ENCODE assay signal across 8 cellular contexts in genomic region chr3:184229424-184230080, GRCh38. TPM values are rescaled to one million over a fixed set of nuclear protein-coding genes. Genes with fewer than 3 reads are reported as not detected.
A peak's percentile ranks its signal among the peaks of the same experiment; 100 is the strongest.
DNase-seq lines count a peak whose midpoint lies in the region; ATAC-seq, FAIRE-seq and TF ChIP-seq lines count a peak whose summit lies in the region.

TSS of gene VWA5B2 (plus strand) at chr3:184229585. CDS start at chr3:184230529, 944 bp downstream.

- H2AFZ ChIP-seq in DND-41 (ENCODE audit: low read depth, low read length) (peak within 1 kb of the TSS; percentile 74), GM23338 (peak within 1 kb of the TSS; percentile 91)

- no peak for FAIRE-seq in small intestine (lab: Jason Lieb, UNC)

- H3K27ac ChIP-seq in DND-41 (ENCODE audit: low read length) (no peak within 1 kb of the TSS), GM23338 (ENCODE audit: low read depth) (no peak within 1 kb of the TSS), small intestine (ENCODE audit: low read depth in 1 of 2, low read length in 1 of 2) (no peak within 1 kb of the TSS)

- no peaks in the 10 kb centered on the region for H3K9me2 ChIP-seq in GM23338 (ENCODE audit: insufficient read depth)

- DNase-seq in DND-41 (peak; percentile 79), GM23338 (ENCODE audit: low spot score) (peak; percentile 83), NAMALWA (ENCODE audit: low spot score) (peak; percentile 85), T-helper 1 cell (peak; percentile 40 to 72 (median 59)), anterior cingulate cortex (lab: John Stamatoyannopoulos, UW) (peak in 39 of 58 donors; percentile 11 to 83 (median 41)), small intestine (peak; percentile 15), globus pallidus (ENCODE audit: low spot score) (no peak)

- H3K27ac Mint-ChIP-seq in GM23338, result no peak within 1 kb of the TSS

- no peaks in the 10 kb centered on the region for H3K79me2 ChIP-seq in DND-41 (ENCODE audit: insufficient read depth, low read length)
- no peaks in the 10 kb centered on the region for H3K79me2 ChIP-seq in GM23338 (replicated peaks; ENCODE audit: insufficient read depth)

- TF ChIP-seq CTCF in DND-41 (IDR thresholded peaks at IDR 0.05; ENCODE audit: borderline replicate concordance, extremely low read depth, low read length, poor library complexity, severe bottlenecking), result peak; percentile 37
- no peak for TF ChIP-seq CTCF in GM23338 (conservative IDR thresholded peaks at IDR 0.05; ENCODE audit: low read depth in 2 of 2)

- H3K4me1 ChIP-seq in DND-41 (ENCODE audit: insufficient read depth, low read length) (peaks cover 18% of the 10 kb centered on the region), GM23338 (ENCODE audit: insufficient read depth) (no peaks in the 10 kb centered on the region), small intestine (ENCODE audit: control insufficient read depth in 2 of 2, insufficient read depth in 1 of 2, low read depth in 1 of 2, low read length in 1 of 2) (no peaks in the 10 kb centered on the region)

- no peaks in the 10 kb centered on the region; the same call in 2 of the 3 replicates for H3K9me3 Mint-ChIP-seq in GM23338

- no peaks in the 10 kb centered on the region for H3K9me3 ChIP-seq in DND-41 (ENCODE audit: insufficient read depth, low read length, severe bottlenecking)
- peaks cover 2% of the 10 kb centered on the region for H3K9me3 ChIP-seq in iPS-18c (ENCODE audit: control insufficient read depth, insufficient read depth, low read length)
- H3K9me3 ChIP-seq in small intestine (ENCODE audit: control insufficient read depth, low read depth), result no peaks in the 10 kb centered on the region

- H4K20me1 ChIP-seq in DND-41 (ENCODE audit: insufficient read depth, low read length), result peaks cover 8% of the 10 kb centered on the region; the same call in 1 of the 2 replicates
- 0 out of 2 replicates have a peak, but pooled peaks cover 6% of the 10 kb centered on the region for H4K20me1 ChIP-seq in GM23338 (replicated peaks; ENCODE audit: insufficient read depth)

- ATAC-seq in DND-41 (ENCODE audit: insufficient read depth, low read depth) (peak; percentile 97), GM23338 (peak; percentile 87)

- H3K9ac ChIP-seq in DND-41 (ENCODE audit: low read depth, low read length), result peak within 1 kb of the TSS; percentile 41; the same call in 1 of the 2 replicates

- H3K27me3 Mint-ChIP-seq in GM23338 (ENCODE audit: insufficient read depth, low read depth, poor library complexity), result peaks cover 58% of the 10 kb centered on the region

- no peaks in the 10 kb centered on the region for H3F3A ChIP-seq in GM23338 (replicated peaks; ENCODE audit: low read depth)

- H3K27me3 ChIP-seq in DND-41 (ENCODE audit: insufficient read depth, low read length, poor library complexity) (peaks cover 45% of the 10 kb centered on the region), GM23338 (ENCODE audit: insufficient read depth) (peaks cover 84% of the 10 kb centered on the region), small intestine (ENCODE audit: control insufficient read depth in 2 of 2, insufficient read depth in 2 of 2, low read length in 2 of 2) (peaks cover 0 to 27% of the 10 kb centered on the region in 2 donors)

- peak within 1 kb of the TSS; percentile 67 for H3K4me3 Mint-ChIP-seq in GM23338

- WGBS in small intestine, 3 donors, result 0 to 1% (median 1%) methylated on average over 22 to 64 of the region's 64 CpGs

- no peaks in the 10 kb centered on the region for H3K36me3 ChIP-seq in DND-41 (ENCODE audit: insufficient read depth, low read length)
- H3K36me3 ChIP-seq in GM23338 (ENCODE audit: insufficient read depth), result no peaks in the 10 kb centered on the region
- no peaks in the 10 kb centered on the region for H3K36me3 ChIP-seq in small intestine (ENCODE audit: control insufficient read depth in 2 of 2, insufficient read depth in 2 of 2, low read length in 2 of 2)

- H3K4me1 Mint-ChIP-seq in GM23338, result peaks cover 5% of the 10 kb centered on the region

- H3K4me2 ChIP-seq in DND-41 (ENCODE audit: insufficient read depth, low read length), result peak within 1 kb of the TSS; percentile 84
- peak within 1 kb of the TSS; percentile 90 for H3K4me2 ChIP-seq in GM23338

- H3K36me3 Mint-ChIP-seq in GM23338 (ENCODE audit: low read depth), result no peaks in the 10 kb centered on the region; the same call in 2 of the 3 replicates

- H3K4me3 ChIP-seq in DND-41 (ENCODE audit: low read depth in 1 of 2, low read length in 2 of 2) (peak within 1 kb of the TSS in 1 of 2 experiments; percentile 57; a peak in 3 of 4 replicates), GM23338 (peak within 1 kb of the TSS; percentile 63), iPS-18c (ENCODE audit: insufficient read depth, low read depth, low read length) (peak within 1 kb of the TSS; percentile 60), small intestine (ENCODE audit: low read depth in 1 of 2, low read length in 2 of 2) (peak within 1 kb of the TSS; percentile 4 to 40)

TF ChIP-seq in GM23338, 12 proteins besides CTCF, POLR2A, EP300 and RAD21 (continues in another document):
- TF ChIP-seq POLR2AphosphoS5 (IDR thresholded peaks at IDR 0.05; ENCODE audit: low read depth) (peak; percentile 24; the same call in 1 of the 2 replicates), NANOG (IDR thresholded peaks at IDR 0.05; ENCODE audit: borderline replicate concordance) (no peak), EZH2 (IDR thresholded peaks at IDR 0.05; ENCODE audit: low read depth, unreplicated experiment) (peak; percentile 85), EZH2phosphoT487 (IDR thresholded peaks at IDR 0.05; ENCODE audit: unreplicated experiment) (peak; percentile 41), JUNB (IDR thresholded peaks at IDR 0.05; ENCODE audit: unreplicated experiment) (no peak), STAT1 (IDR thresholded peaks at IDR 0.05; ENCODE audit: unreplicated experiment) (no peak)
- TF ChIP-seq, protein P1, sequence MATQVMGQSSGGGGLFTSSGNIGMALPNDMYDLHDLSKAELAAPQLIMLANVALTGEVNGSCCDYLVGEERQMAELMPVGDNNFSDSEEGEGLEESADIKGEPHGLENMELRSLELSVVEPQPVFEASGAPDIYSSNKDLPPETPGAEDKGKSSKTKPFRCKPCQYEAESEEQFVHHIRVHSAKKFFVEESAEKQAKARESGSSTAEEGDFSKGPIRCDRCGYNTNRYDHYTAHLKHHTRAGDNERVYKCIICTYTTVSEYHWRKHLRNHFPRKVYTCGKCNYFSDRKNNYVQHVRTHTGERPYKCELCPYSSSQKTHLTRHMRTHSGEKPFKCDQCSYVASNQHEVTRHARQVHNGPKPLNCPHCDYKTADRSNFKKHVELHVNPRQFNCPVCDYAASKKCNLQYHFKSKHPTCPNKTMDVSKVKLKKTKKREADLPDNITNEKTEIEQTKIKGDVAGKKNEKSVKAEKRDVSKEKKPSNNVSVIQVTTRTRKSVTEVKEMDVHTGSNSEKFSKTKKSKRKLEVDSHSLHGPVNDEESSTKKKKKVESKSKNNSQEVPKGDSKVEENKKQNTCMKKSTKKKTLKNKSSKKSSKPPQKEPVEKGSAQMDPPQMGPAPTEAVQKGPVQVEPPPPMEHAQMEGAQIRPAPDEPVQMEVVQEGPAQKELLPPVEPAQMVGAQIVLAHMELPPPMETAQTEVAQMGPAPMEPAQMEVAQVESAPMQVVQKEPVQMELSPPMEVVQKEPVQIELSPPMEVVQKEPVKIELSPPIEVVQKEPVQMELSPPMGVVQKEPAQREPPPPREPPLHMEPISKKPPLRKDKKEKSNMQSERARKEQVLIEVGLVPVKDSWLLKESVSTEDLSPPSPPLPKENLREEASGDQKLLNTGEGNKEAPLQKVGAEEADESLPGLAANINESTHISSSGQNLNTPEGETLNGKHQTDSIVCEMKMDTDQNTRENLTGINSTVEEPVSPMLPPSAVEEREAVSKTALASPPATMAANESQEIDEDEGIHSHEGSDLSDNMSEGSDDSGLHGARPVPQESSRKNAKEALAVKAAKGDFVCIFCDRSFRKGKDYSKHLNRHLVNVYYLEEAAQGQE (IDR thresholded peaks at IDR 0.05; ENCODE audit: unreplicated experiment), result no peak

RNA-seq across cellular contexts. Expression of gene VWA5B2, which starts in this region (rescaled TPM):
- 0.66 TPM in 1 of 2 replicates, not detected in the other for total RNA-seq in GM23338 (2014; rRNA removed; shearing (Covaris generic))
- polyA plus RNA-seq in GM23338 (2016; fragmentation: Nextera tagmentation; extraction: Ambion mirVana), result not detected in 2 replicates
- polyA plus RNA-seq in small intestine, result 1 to 10 TPM; 1.4 to 3.2 (median 1.8) TPM

Comparison
In these comparisons a context has a peak if more than half of its experiments do, and no peak if none do; other contexts are left out.
1. Peak in DNase-seq, ATAC-seq, H3K4me3 ChIP-seq and H3K4me2 ChIP-seq in GM23338; RNA of the gene not detected or under 1 TPM.